Comparison of ENCODE assay signal across 23 cellular contexts in genomic region chr10:46220187-46220586, GRCh38.
DNase-seq lines count a peak whose midpoint lies in the region; ATAC-seq and TF ChIP-seq lines count a peak whose summit lies in the region.
"Had no signal": no experiment of that assay in that cellular context is flagged by ENCODE, and none has a peak within 500 bp of the region (broad histone marks: within the 10 kb centered on the region; RNA-seq: fewer than 3 reads in every experiment).

No MANE protein-coding gene starts in this region.

- peaks cover 4% of the 10 kb centered on the region for H3K27me3 Mint-ChIP-seq in endodermal cell (ENCODE audit: insufficient read depth)
- H3K27me3 Mint-ChIP-seq: CD4-positive, CD25-positive, alpha-beta regulatory T cell had no signal

- 94 to 95% methylated on average over 2 to 5 of the region's 5 CpGs for WGBS in endodermal cell (ENCODE audit: insufficient coverage in 1 of 2, insufficient read length in 1 of 2), 2 experiments
- 81 to 90% (median 86%) methylated on average over 5 of the region's 5 CpGs for WGBS in spleen, 5 donors

- H3K27ac Mint-ChIP-seq in endodermal cell: no peak overlapping the region
- H3K27ac Mint-ChIP-seq: GM23338 had no signal

- no peak overlapping the region for H3K4me3 Mint-ChIP-seq in endodermal cell
- H3K4me3 Mint-ChIP-seq: CD4-positive, CD25-positive, alpha-beta regulatory T cell; GM23338 had no signal

- no peaks in the 10 kb centered on the region for H3K4me1 Mint-ChIP-seq in endodermal cell

- TF ChIP-seq POLR2A in spleen (IDR thresholded peaks at IDR 0.05): no peak

- no peaks in the 10 kb centered on the region for H3K27me3 ChIP-seq in BLaER1 treated with 17β-estradiol and CSF1 and Interleukin-3, amounts not matched to agents 10 nM and 100 nM
- H3K27me3 ChIP-seq in endodermal cell (ENCODE audit: control insufficient read depth, insufficient read depth, low read length, poor library complexity, severe bottlenecking) (no peaks in the 10 kb centered on the region), spleen (replicated peaks in 1 of 7) (no peaks in the 10 kb centered on the region)

- TF ChIP-seq CTCF in endodermal cell (conservative IDR thresholded peaks at IDR 0.05) (no peak), spleen (IDR thresholded peaks at IDR 0.05 in 8 of 11, conservative IDR thresholded peaks at IDR 0.05 in 3 of 11) (no peak)

- H3K27ac ChIP-seq in BLaER1 treated with 17β-estradiol and CSF1 and Interleukin-3, amounts not matched to agents 10 nM and 100 nM: no peak overlapping the region
- H3K27ac ChIP-seq in endodermal cell (ENCODE audit: low read depth, low read length) (no peak overlapping the region), spleen (no peak overlapping the region)

- no peak for ATAC-seq in GM18502 (IDR thresholded peaks at IDR 0.05; ENCODE audit: poor library complexity, unreplicated experiment)

- no peaks in the 10 kb centered on the region for H3K9me3 Mint-ChIP-seq in endodermal cell

- H3K9ac ChIP-seq in BLaER1 treated with 17β-estradiol and CSF1 and Interleukin-3, amounts not matched to agents 10 nM and 100 nM: no peak overlapping the region
- H3K9ac ChIP-seq in endodermal cell (ENCODE audit: extremely low read depth, low read length, poor library complexity, severe bottlenecking): no peak overlapping the region
- H3K9ac ChIP-seq: SK-N-SH had no signal

- no peak overlapping the region for H3K4me3 ChIP-seq in BLaER1 treated with 17β-estradiol and CSF1 and Interleukin-3, amounts not matched to agents 10 nM and 100 nM
- H3K4me3 ChIP-seq in endodermal cell (ENCODE audit: low read length) (no peak overlapping the region), spleen (no peak overlapping the region)
- H3K4me3 ChIP-seq: GM12878, GM23338 had no signal

- H3K4me2 ChIP-seq in BLaER1 treated with 17β-estradiol and CSF1 and Interleukin-3, amounts not matched to agents 10 nM and 100 nM: peak overlapping the region in 9 of 11 experiments; percentile 5 to 50 (median 37); a peak in 16 of 22 replicates
- H3K4me2 ChIP-seq: GM23338, SK-N-SH had no signal

- no peaks in the 10 kb centered on the region; a peak in 2 of 22 replicates for H4K20me1 ChIP-seq in BLaER1 treated with 17β-estradiol and CSF1 and Interleukin-3, amounts not matched to agents 10 nM and 100 nM

- H3K4me1 ChIP-seq in BLaER1 treated with 17β-estradiol and CSF1 and Interleukin-3, amounts not matched to agents 10 nM and 100 nM: peaks cover 0 to 31% (median 16%) of the 10 kb centered on the region in 10 experiments; a peak in 18 of 20 replicates
- H3K4me1 ChIP-seq in endodermal cell (ENCODE audit: control insufficient read depth, insufficient read depth, low read length) (no peaks in the 10 kb centered on the region), spleen (no peaks in the 10 kb centered on the region)

- intact Hi-C loops in spleen (cut with DNase I; ENCODE audit: low total_unique reads): no loop called here

- no peaks in the 10 kb centered on the region for H3K36me3 Mint-ChIP-seq in endodermal cell (ENCODE audit: low read depth)

- peaks cover 0 to 8% (median 0%) of the 10 kb centered on the region in 11 experiments; a peak in 4 of 22 replicates for H3K9me3 ChIP-seq in BLaER1 treated with 17β-estradiol and CSF1 and Interleukin-3, amounts not matched to agents 10 nM and 100 nM (replicated peaks in 1 of 11)
- H3K9me3 ChIP-seq in endodermal cell (ENCODE audit: control insufficient read depth, low read length): no peaks in the 10 kb centered on the region
- H3K9me3 ChIP-seq in spleen: no peaks in the 10 kb centered on the region
- H3K9me3 ChIP-seq: SK-N-SH had no signal

- DNase-seq in GM03348 (ENCODE audit: low spot score) (peak; percentile 1), endodermal cell (peak; percentile 28), spleen (peak; percentile 41), NAMALWA (ENCODE audit: low spot score) (no peak), hippocampal formation (lab: John Stamatoyannopoulos, UW) (no peak)
- DNase-seq: ACHN; AML-193; CD4-positive, CD25-positive, alpha-beta regulatory T cell; DMS153; KG1; MV-4-11; NCI-H1417; NCI-H187 treated with DMSO at 0.1 percent for 48 hours; NCI-H345; NCI-H524 treated with DMSO at 0.1 percent for 48 hours; PC-3; RPMI8226; SHP77 treated with DMSO at 0.1 percent for 48 hours; SK-N-SH had no signal

- H3K36me3 ChIP-seq in BLaER1 treated with 17β-estradiol and CSF1 and Interleukin-3, amounts not matched to agents 10 nM and 100 nM: peaks cover 0 to 11% (median 0%) of the 10 kb centered on the region in 11 experiments; a peak in 4 of 22 replicates
- H3K36me3 ChIP-seq in endodermal cell (ENCODE audit: control insufficient read depth, insufficient read depth, low read length): no peaks in the 10 kb centered on the region
- peaks cover 0 to 31% (median 0%) of the 10 kb centered on the region in 6 donors for H3K36me3 ChIP-seq in spleen

Comparison
In these comparisons a context has a peak if more than half of its experiments do, and no peak if none do; other contexts are left out.
1. DNase-seq: peak in GM03348 (single experiment), endodermal cell (single experiment) and spleen (single experiment); none in NAMALWA (single experiment) and hippocampal formation (0 of 2).